ENCODE assay signal across 3 cellular contexts in genomic region chr7:102234131-102234530, GRCh38.
TF ChIP-seq lines count a peak whose summit lies in the region.

No MANE protein-coding gene starts in this region.

TF ChIP-seq in liver, 16 proteins besides CTCF, POLR2A, EP300 and RAD21:
- peak in 1 of 2 donors; percentile 56 for TF ChIP-seq EGR1 (IDR thresholded peaks at IDR 0.05; ENCODE audit: low read depth in 2 of 2)
- peak; percentile 88 for TF ChIP-seq HNF4G (IDR thresholded peaks at IDR 0.05)
- TF ChIP-seq HNF4A (conservative IDR thresholded peaks at IDR 0.05): peak; percentile 97 to 100
- peak; percentile 72 for TF ChIP-seq YY1 (IDR thresholded peaks at IDR 0.05)
- TF ChIP-seq REST (IDR thresholded peaks at IDR 0.05): peak; percentile 70
- TF ChIP-seq TAF1 (conservative IDR thresholded peaks at IDR 0.05): no peak
- TF ChIP-seq RXRA (IDR thresholded peaks at IDR 0.05): peak; percentile 91 to 95
- peak; percentile 72 for TF ChIP-seq MAX (IDR thresholded peaks at IDR 0.05)
- peak; percentile 58 for TF ChIP-seq ZBTB33 (IDR thresholded peaks at IDR 0.05)
- TF ChIP-seq ATF3 (IDR thresholded peaks at IDR 0.05): peak; percentile 33
- peak; percentile 90 for TF ChIP-seq SP1 (IDR thresholded peaks at IDR 0.05)
- peak in 1 of 2 donors; percentile 18 for TF ChIP-seq GABPA (IDR thresholded peaks at IDR 0.05 in 1 of 2, conservative IDR thresholded peaks at IDR 0.05 in 1 of 2)
- peak; percentile 20 for TF ChIP-seq FOXA1 (IDR thresholded peaks at IDR 0.05)
- TF ChIP-seq JUND (IDR thresholded peaks at IDR 0.05): peak; percentile 52 to 88
- peak; percentile 4 for TF ChIP-seq FOXA2 (IDR thresholded peaks at IDR 0.05)
- no peak for TF ChIP-seq NR2F2 (IDR thresholded peaks at IDR 0.05)

TF ChIP-seq in HepG2, 621 proteins besides CTCF, POLR2A, EP300 and RAD21:
- TF ChIP-seq ARID2 (CRISPR knock-in tag; IDR thresholded peaks at IDR 0.05; ENCODE audit: borderline replicate concordance) (no peak), ZBTB34 (CRISPR knock-in tag; IDR thresholded peaks at IDR 0.05) (no peak), ZNF878 (CRISPR knock-in tag; IDR thresholded peaks at IDR 0.05) (no peak), AGO1 (IDR thresholded peaks at IDR 0.05; ENCODE audit: low read depth, low read length, poor library complexity, severe bottlenecking) (no peak), SMYD3 (CRISPR knock-in tag; IDR thresholded peaks at IDR 0.05) (no peak), ZHX1 (CRISPR knock-in tag; IDR thresholded peaks at IDR 0.05; ENCODE audit: low read depth) (no peak), ZFP90 (CRISPR knock-in tag; IDR thresholded peaks at IDR 0.05; ENCODE audit: borderline replicate concordance) (no peak)

TF ChIP-seq in SK-N-SH treated with all-trans-retinoic acid at 6 μM for 48 hours, 23 proteins besides CTCF, POLR2A, EP300 and RAD21:
- TF ChIP-seq ZNF8 (CRISPR knock-in tag; IDR thresholded peaks at IDR 0.05): no peak
